ENCODE assay signal across 9 cellular contexts in the genomic region with DNA sequence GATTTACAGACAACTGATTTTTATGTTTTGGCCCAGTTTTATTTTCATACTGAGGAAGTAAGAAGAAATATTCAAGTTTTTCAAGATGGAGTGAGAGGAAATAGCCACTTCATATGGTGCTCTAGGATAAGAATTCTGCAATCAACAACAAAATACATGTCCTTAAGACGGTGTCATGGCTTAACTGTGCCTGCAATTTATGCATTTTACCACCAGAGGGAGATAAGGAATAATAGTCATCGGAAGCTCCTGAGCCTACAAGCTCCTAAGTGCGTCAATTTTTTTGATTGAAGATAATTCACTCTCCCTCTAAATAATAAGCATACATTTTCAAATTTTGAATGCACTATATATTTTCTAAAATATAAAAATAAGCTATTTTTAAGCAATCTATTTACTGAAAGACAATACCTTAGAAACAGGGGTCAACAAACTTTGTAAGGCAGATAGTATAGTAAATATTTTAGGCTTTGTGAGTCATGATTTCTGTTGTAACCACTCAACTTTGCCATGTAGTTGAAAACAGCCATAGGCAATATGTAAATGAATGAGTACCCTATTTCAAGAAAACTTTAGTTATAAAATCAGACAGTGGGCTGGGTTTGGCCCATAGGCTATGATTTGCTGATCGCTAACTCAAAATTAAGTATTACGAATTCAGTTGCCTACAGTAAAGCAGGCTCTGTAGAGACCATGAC.
DNase-seq lines count a peak whose midpoint lies in the region; ATAC-seq and TF ChIP-seq lines count a peak whose summit lies in the region.
"Had no signal": no experiment of that assay in that cellular context is flagged by ENCODE, and none has a peak within 500 bp of the region (broad histone marks: within the 10 kb centered on the region; RNA-seq: fewer than 3 reads in every experiment).

No MANE protein-coding gene starts in this region.

- H3K9me3 Mint-ChIP-seq in endothelial cell (ENCODE audit: unreplicated experiment): no peaks in the 10 kb centered on the region
- H3K9me3 Mint-ChIP-seq: activated T-cell treated with anti-CD3 and anti-CD28 coated beads, Interleukin-2, amount 50 U/mL, for 72 hours had no signal

- in situ Hi-C loops in GM13977 (cut with MboI; ENCODE audit: low pct_unique_long_range_greater_than_20kb, low sequenced_read_pairs, unreplicated experiment): no loop called here

- H3K4me3 Mint-ChIP-seq in endothelial cell (ENCODE audit: unreplicated experiment): no peak overlapping the region
- H3K4me3 Mint-ChIP-seq: activated T-cell treated with anti-CD3 and anti-CD28 coated beads, Interleukin-2, amount 50 U/mL, for 72 hours had no signal

- peaks cover 6% of the 10 kb centered on the region for H3K4me1 Mint-ChIP-seq in endothelial cell (ENCODE audit: unreplicated experiment)

- H3K27ac Mint-ChIP-seq in endothelial cell (ENCODE audit: unreplicated experiment): no peak overlapping the region
- H3K27ac Mint-ChIP-seq: activated T-cell treated with anti-CD3 and anti-CD28 coated beads, Interleukin-2, amount 50 U/mL, for 72 hours had no signal

- H3K27me3 Mint-ChIP-seq in endothelial cell (ENCODE audit: unreplicated experiment): no peaks in the 10 kb centered on the region

- no peaks in the 10 kb centered on the region for H3K36me3 Mint-ChIP-seq in endothelial cell (ENCODE audit: low read depth, unreplicated experiment)

- DNase-seq in GM13977 (ENCODE audit: low spot score) (no peak), NCI-H748 treated with DMSO at 0.1 percent for 48 hours (lab: John Stamatoyannopoulos, UW) (peak; percentile 19), endothelial cell (ENCODE audit: low spot score) (no peak), renal cortical epithelial cell (ENCODE audit: low read depth) (peak; percentile 83), Ammon's horn (ENCODE audit: low spot score) (no peak)
- DNase-seq: activated T-cell treated with anti-CD3 and anti-CD28 coated beads, Interleukin-2, amount 50 U/mL, for 72 hours had no signal

- peak; percentile 55 for TF ChIP-seq CTCF in GM13977 (IDR thresholded peaks at IDR 0.05; ENCODE audit: extremely low read depth, insufficient read depth, missing control alignments)
- TF ChIP-seq CTCF in endothelial cell (IDR thresholded peaks at IDR 0.05; ENCODE audit: unreplicated experiment): peak; percentile 98

- no peak for ATAC-seq in activated CD4-positive, CD25-positive, alpha-beta regulatory T cell treated with anti-CD3 and anti-CD28 coated beads, Interleukin-2, amount 50 U/mL, for 24 hours
- ATAC-seq in HG02981 (IDR thresholded peaks at IDR 0.05; ENCODE audit: unreplicated experiment) (no peak), GM21576 (IDR thresholded peaks at IDR 0.05; ENCODE audit: unreplicated experiment) (no peak)
- ATAC-seq: activated T-cell treated with anti-CD3 and anti-CD28 coated beads, Interleukin-2, amount 50 U/mL, for 72 hours had no signal

Comparison
In these comparisons a context has a peak if more than half of its experiments do, and no peak if none do; other contexts are left out.
1. DNase-seq: peak in NCI-H748 treated with DMSO at 0.1 percent for 48 hours (single experiment) and renal cortical epithelial cell (single experiment); none in GM13977 (single experiment), endothelial cell (single experiment) and Ammon's horn (single experiment).